ENCODE assay signal across 8 cellular contexts in genomic region chr9:89309608-89310485, GRCh38. TPM values are rescaled to one million over a fixed set of nuclear protein-coding genes. Genes with fewer than 3 reads are reported as not detected.
DNase-seq lines count a peak whose midpoint lies in the region; ATAC-seq, FAIRE-seq and TF ChIP-seq lines count a peak whose summit lies in the region.

No MANE protein-coding gene starts in this region.

- H3K4me3 Mint-ChIP-seq in CD8-positive, alpha-beta T cell: peak overlapping the region; percentile 97

- peaks cover 24% of the 10 kb centered on the region for H3K4me1 ChIP-seq in CD8-positive, alpha-beta T cell (ENCODE audit: insufficient read depth, low read length)
- peaks cover 26% of the 10 kb centered on the region for H3K4me1 ChIP-seq in HepG2 (ENCODE audit: insufficient read depth, low read length)
- peaks cover 7 to 21% of the 10 kb centered on the region in 2 donors for H3K4me1 ChIP-seq in thoracic aorta (ENCODE audit: control insufficient read depth in 1 of 2, low read depth in 2 of 2)

- H3K27me3 Mint-ChIP-seq in CD8-positive, alpha-beta T cell (ENCODE audit: low read depth): no peaks in the 10 kb centered on the region

- peaks cover 28% of the 10 kb centered on the region for H4K20me1 ChIP-seq in HepG2 (ENCODE audit: insufficient read depth, low read length)

- peaks cover 43% of the 10 kb centered on the region for H3K79me2 ChIP-seq in HepG2 (ENCODE audit: insufficient read depth, low read length)

- WGBS in HepG2 (ENCODE audit: low lambda C conversion rate): 52% methylated on average over 17 of the region's 25 CpGs

- TF ChIP-seq EP300 in HepG2 (IDR thresholded peaks at IDR 0.05; ENCODE audit: low read depth in 2 of 2, low read length in 2 of 2): no peak
- TF ChIP-seq EP300 in HepG2 (CRISPR knock-in tag; IDR thresholded peaks at IDR 0.05; ENCODE audit: borderline replicate concordance): no peak

- DNase-seq in CD8-positive, alpha-beta T cell: no peak
- DNase-seq in MG63 (no peak), astrocyte of the cerebellum (ENCODE audit: low read depth) (no peak), HepG2 (ENCODE audit: low spot score) (no peak), thoracic aorta (ENCODE audit: low spot score) (no peak), mesenteric fat pad (ENCODE audit: low spot score) (no peak)

- TSS peak; percentile 89 for BruUV-seq in HepG2 (replicated peaks; lab: Mats Ljungman, UMichigan)

- peak overlapping the region; percentile 91 for H3K27ac ChIP-seq in CD8-positive, alpha-beta T cell (ENCODE audit: low read depth, low read length)
- peak overlapping the region; percentile 96 for H3K27ac ChIP-seq in HepG2 (ENCODE audit: extremely low read length, insufficient read depth, low read length)
- H3K27ac ChIP-seq in thoracic aorta: peak overlapping the region; percentile 99 to 100

- no peak for ATAC-seq in CD8-positive, alpha-beta T cell
- ATAC-seq in HepG2 (no peak), thoracic aorta (ENCODE audit: insufficient number of reproducible peaks, low FRiP score, low read depth) (peak; percentile 3), GM21528 (IDR thresholded peaks at IDR 0.05; ENCODE audit: low FRiP score, unreplicated experiment) (no peak), GM21381 (IDR thresholded peaks at IDR 0.05; ENCODE audit: unreplicated experiment) (no peak)

- no peaks in the 10 kb centered on the region for H3K9me3 ChIP-seq in CD8-positive, alpha-beta T cell (ENCODE audit: low read length)
- H3K9me3 ChIP-seq in MG63: no peaks in the 10 kb centered on the region
- no peaks in the 10 kb centered on the region for H3K9me3 ChIP-seq in HepG2 (ENCODE audit: low read length)
- H3K9me3 ChIP-seq in thoracic aorta: no peaks in the 10 kb centered on the region

- H3K36me3 ChIP-seq in CD8-positive, alpha-beta T cell (ENCODE audit: insufficient read depth, low read length): no peaks in the 10 kb centered on the region
- H3K36me3 ChIP-seq in MG63 (peaks cover 32% of the 10 kb centered on the region), HepG2 (replicated peaks in 1 of 2; ENCODE audit: control insufficient read depth in 1 of 2, insufficient read depth in 2 of 2, low read length in 2 of 2) (peaks cover 0 to 5% of the 10 kb centered on the region in 2 experiments; a peak in 1 of 5 replicates), thoracic aorta (no peaks in the 10 kb centered on the region)

- no peaks in the 10 kb centered on the region for H3K27me3 ChIP-seq in CD8-positive, alpha-beta T cell (ENCODE audit: insufficient read depth, low read length)
- H3K27me3 ChIP-seq in MG63 (no peaks in the 10 kb centered on the region), HepG2 (ENCODE audit: control insufficient read depth in 1 of 2, insufficient read depth in 2 of 2, low read length in 2 of 2) (no peaks in the 10 kb centered on the region; a peak in 1 of 5 replicates), thoracic aorta (replicated peaks; ENCODE audit: insufficient read depth) (no peaks in the 10 kb centered on the region)

- peak overlapping the region; percentile 89 for H3K4me2 ChIP-seq in HepG2 (ENCODE audit: low read depth, low read length)

- CTCF ChIA-PET in CD8-positive, alpha-beta T cell (lab: Charles Lee): interaction anchor here (1.7 to 1.8 kb wide), 2 partner anchors 9 to 239 kb away, joined by 5 to 9 read pairs; partner anchors contain the start of gene SECISBP2
- CTCF ChIA-PET in HepG2 (lab: Yijun Ruan, JAX; ENCODE audit: low intra/inter-chr PET ratio, low total read pairs): no interaction called here

- FAIRE-seq in HepG2 (lab: Jason Lieb, UNC): no peak

- POLR2A ChIA-PET in CD8-positive, alpha-beta T cell (lab: Charles Lee): interaction anchor here (1.0 to 1.8 kb wide), 2 partner anchors 9 to 239 kb away, joined by 3 to 11 read pairs; partner anchors contain the start of gene SECISBP2
- POLR2A ChIA-PET in HepG2 (lab: Yijun Ruan, JAX): interaction anchor here (0.8 to 2.7 kb wide), 10 partner anchors 9 to 255 kb away, joined by 3 to 17 read pairs (median 4); partner anchors contain the start of gene SECISBP2

- H2AFZ ChIP-seq in HepG2 (ENCODE audit: low read length): no peak overlapping the region

- TF ChIP-seq POLR2A in HepG2 (IDR thresholded peaks at IDR 0.05; ENCODE audit: insufficient read depth in 1 of 2, low read depth in 2 of 2, low read length in 2 of 2): peak; percentile 24 to 43; a peak in 1 of 4 replicates

- H3K4me3 ChIP-seq in CD8-positive, alpha-beta T cell (ENCODE audit: low read depth, low read length): peak overlapping the region; percentile 50
- peak overlapping the region; percentile 74 for H3K4me3 ChIP-seq in MG63
- peak overlapping the region; percentile 83 for H3K4me3 ChIP-seq in astrocyte of the cerebellum (ENCODE audit: low read depth, low read length)
- H3K4me3 ChIP-seq in HepG2 (replicated peaks in 1 of 3; ENCODE audit: insufficient read depth in 1 of 3, low read depth in 2 of 3, low read length in 3 of 3): peak overlapping the region; percentile 68 to 73 (median 68)
- peak overlapping the region; percentile 83 for H3K4me3 ChIP-seq in thoracic aorta

- intact Hi-C loops in CD8-positive, alpha-beta T cell (cut with DNase I, micrococcal nuclease): loop anchor here (1.0 to 5.0 kb wide), 3 partner anchors 8 to 1338 kb away; partner anchors contain the start of genes SECISBP2 (in 2 of the 2), CDK20 (in 1 of the 2) and SPIN1 (in 1 of the 2)
- intact Hi-C loops in HepG2 (cut with micrococcal nuclease; ENCODE audit: unreplicated experiment): no loop called here

- TF ChIP-seq CTCF in CD8-positive, alpha-beta T cell (IDR thresholded peaks at IDR 0.05): no peak
- TF ChIP-seq CTCF in astrocyte of the cerebellum (IDR thresholded peaks at IDR 0.05; ENCODE audit: low read depth, low read length, missing control alignments) (no peak), HepG2 (CRISPR knock-in tag; IDR thresholded peaks at IDR 0.05) (no peak), thoracic aorta (IDR thresholded peaks at IDR 0.05) (no peak)

- peak overlapping the region; percentile 92 for H3K9ac ChIP-seq in HepG2 (ENCODE audit: insufficient read depth, low read depth, low read length)

- peaks cover 6% of the 10 kb centered on the region for H3K36me3 Mint-ChIP-seq in CD8-positive, alpha-beta T cell

- peak overlapping the region; percentile 97 for H3K27ac Mint-ChIP-seq in CD8-positive, alpha-beta T cell

- H3K4me1 Mint-ChIP-seq in CD8-positive, alpha-beta T cell (ENCODE audit: low read depth): peaks cover 44% of the 10 kb centered on the region

- H3K9me3 Mint-ChIP-seq in CD8-positive, alpha-beta T cell: no peaks in the 10 kb centered on the region

- in situ Hi-C loops in astrocyte of the cerebellum (cut with HindIII; ENCODE audit: low sequenced_read_pairs) (loop anchor here (10.0 kb wide), 1 partner anchor 625 kb away; no protein-coding TSS in a partner anchor), HepG2 (cut with HindIII; ENCODE audit: extremely low pct_ligation_motif_present, low pct_unique_long_range_greater_than_20kb) (loop anchor here (10.0 kb wide), 1 partner anchor 245 kb away; no protein-coding TSS in a partner anchor)

- no peak for TF ChIP-seq RAD21 in HepG2 (CRISPR knock-in tag; IDR thresholded peaks at IDR 0.05)

RNA-seq across cellular contexts. Expression of gene CKS2, which starts 1.1 kb away (rescaled TPM):
- 1 to 10 TPM; 8.4 to 9.3 TPM for total RNA-seq in CD8-positive, alpha-beta T cell
- total RNA-seq in MG63 (2014; rRNA removed; shearing (Covaris generic); ENCODE audit: low replicate concordance): 326 and 335 TPM in 2 replicates
- total RNA-seq in HepG2 (2016; rRNA removed; fragmentation: Illumina TruSeq; extraction: Trizol) (317 and 498 TPM in 2 replicates), thoracic aorta (1 to 10 TPM; 2.3 to 4.7 TPM), mesenteric fat pad (6.5 TPM)
- total RNA-seq in HepG2 (2016; cell fraction: cytosol; rRNA removed; fragmentation: Illumina TruSeq; extraction: Trizol; ENCODE audit: low read depth): 202 and 209 TPM in 2 replicates
- total RNA-seq in HepG2 (2016; cell fraction: insoluble cytoplasmic fraction; rRNA removed; fragmentation: Illumina TruSeq; extraction: Trizol): 319 and 528 TPM in 2 replicates
- 159 TPM in 2 replicates for total RNA-seq in HepG2 (2016; cell fraction: membrane; rRNA removed; fragmentation: Illumina TruSeq; extraction: Trizol)
- total RNA-seq in HepG2 (2016; cell fraction: nucleus; rRNA removed; fragmentation: Illumina TruSeq; extraction: Trizol): 121 and 124 TPM in 2 replicates
- polyA plus RNA-seq in HepG2 (2011; rRNA removed): 151 and 251 TPM in 2 replicates
- 262 and 383 TPM in 2 replicates for polyA plus RNA-seq in HepG2 (2011; cell fraction: cytosol; rRNA removed)
- 75.2 and 95.2 TPM in 2 replicates for polyA plus RNA-seq in HepG2 (2011; cell fraction: nucleus; rRNA removed)
- polyA plus RNA-seq in HepG2 (2012): 170 and 179 TPM in 2 replicates
- 102 and 110 TPM in 2 replicates for polyA plus RNA-seq in HepG2 (2016; cell fraction: cytosol; fragmentation: Illumina TruSeq; extraction: Trizol; ENCODE audit: low read depth)
- polyA plus RNA-seq in HepG2 (2016; cell fraction: insoluble cytoplasmic fraction; fragmentation: Illumina TruSeq; extraction: Trizol; ENCODE audit: low read depth): 534 and 617 TPM in 2 replicates
- polyA plus RNA-seq in HepG2 (2016; cell fraction: membrane; fragmentation: Illumina TruSeq; extraction: Trizol; ENCODE audit: low read depth): 117 and 124 TPM in 2 replicates
- 190 and 193 TPM in 2 replicates for polyA plus RNA-seq in HepG2 (2016; cell fraction: nucleus; fragmentation: Illumina TruSeq; extraction: Trizol; ENCODE audit: insufficient read depth, low read depth)
- polyA minus RNA-seq in HepG2 (2011; rRNA and poly(A)+ RNA removed; ENCODE audit: low replicate concordance): 158 and 427 TPM in 2 replicates
- polyA minus RNA-seq in HepG2 (2011; cell fraction: cytosol; rRNA and poly(A)+ RNA removed): 55.3 and 63.5 TPM in 2 replicates
- polyA minus RNA-seq in HepG2 (2011; cell fraction: nucleus; rRNA and poly(A)+ RNA removed): 22.9 and 24.1 TPM in 2 replicates

RNA-seq across cellular contexts. Expression of gene SECISBP2, which starts 8.5 kb away (rescaled TPM):
- total RNA-seq in CD8-positive, alpha-beta T cell: 10 to 100 TPM; 90.2 to 92.1 TPM
- 7.4 and 9.7 TPM in 2 replicates for total RNA-seq in MG63 (2014; rRNA removed; shearing (Covaris generic); ENCODE audit: low replicate concordance)
- 32.4 and 32.9 TPM in 2 replicates for total RNA-seq in HepG2 (2016; rRNA removed; fragmentation: Illumina TruSeq; extraction: Trizol)
- 14.6 and 17.7 TPM in 2 replicates for total RNA-seq in HepG2 (2016; cell fraction: cytosol; rRNA removed; fragmentation: Illumina TruSeq; extraction: Trizol; ENCODE audit: low read depth)
- 34.2 and 35.3 TPM in 2 replicates for total RNA-seq in HepG2 (2016; cell fraction: insoluble cytoplasmic fraction; rRNA removed; fragmentation: Illumina TruSeq; extraction: Trizol)
- total RNA-seq in HepG2 (2016; cell fraction: membrane; rRNA removed; fragmentation: Illumina TruSeq; extraction: Trizol): 39.7 and 44.1 TPM in 2 replicates
- 37.8 and 40.1 TPM in 2 replicates for total RNA-seq in HepG2 (2016; cell fraction: nucleus; rRNA removed; fragmentation: Illumina TruSeq; extraction: Trizol)
- 38.0 and 38.4 TPM in 2 replicates for polyA plus RNA-seq in HepG2 (2011; rRNA removed)
- polyA plus RNA-seq in HepG2 (2011; cell fraction: cytosol; rRNA removed): 20.4 and 26.2 TPM in 2 replicates
- polyA plus RNA-seq in HepG2 (2011; cell fraction: nucleus; rRNA removed): 48.6 and 57.7 TPM in 2 replicates
- 31.4 and 31.5 TPM in 2 replicates for polyA plus RNA-seq in HepG2 (2012)
- 18.7 and 19.7 TPM in 2 replicates for polyA plus RNA-seq in HepG2 (2016; cell fraction: cytosol; fragmentation: Illumina TruSeq; extraction: Trizol; ENCODE audit: low read depth)
- polyA plus RNA-seq in HepG2 (2016; cell fraction: insoluble cytoplasmic fraction; fragmentation: Illumina TruSeq; extraction: Trizol; ENCODE audit: low read depth): 32.7 and 33.1 TPM in 2 replicates
- 33.3 and 34.2 TPM in 2 replicates for polyA plus RNA-seq in HepG2 (2016; cell fraction: membrane; fragmentation: Illumina TruSeq; extraction: Trizol; ENCODE audit: low read depth)
- polyA plus RNA-seq in HepG2 (2016; cell fraction: nucleus; fragmentation: Illumina TruSeq; extraction: Trizol; ENCODE audit: insufficient read depth, low read depth): 46.3 and 52.0 TPM in 2 replicates
- 21.8 and 27.1 TPM in 2 replicates for polyA minus RNA-seq in HepG2 (2011; rRNA and poly(A)+ RNA removed; ENCODE audit: low replicate concordance)
- polyA minus RNA-seq in HepG2 (2011; cell fraction: cytosol; rRNA and poly(A)+ RNA removed): 13.3 and 14.0 TPM in 2 replicates
- polyA minus RNA-seq in HepG2 (2011; cell fraction: nucleus; rRNA and poly(A)+ RNA removed): 60.4 and 64.4 TPM in 2 replicates
- total RNA-seq in thoracic aorta: 10 to 100 TPM; 37.2 to 91.5 TPM
- total RNA-seq in mesenteric fat pad: 37.7 TPM

Comparison
In these comparisons a context has a peak if more than half of its experiments do, and no peak if none do; other contexts are left out.
1. RNA of gene CKS2, which starts 1.1 kb away (total RNA-seq): 326 to 335 TPM in MG63 and 121 to 528 TPM in HepG2; 8.4 to 9.3 TPM in CD8-positive, alpha-beta T cell, 6.5 TPM in mesenteric fat pad (single experiment) and 2.3 to 4.7 TPM in thoracic aorta; every median in the first group is over 10 times any median in the second.
2. Peak in every context shown above with its lines, with median percentiles within 50 percentile points of each other: H3K27ac ChIP-seq and H3K4me3 ChIP-seq.